ENCODE assay signal across 9 cellular contexts in the genomic region with DNA sequence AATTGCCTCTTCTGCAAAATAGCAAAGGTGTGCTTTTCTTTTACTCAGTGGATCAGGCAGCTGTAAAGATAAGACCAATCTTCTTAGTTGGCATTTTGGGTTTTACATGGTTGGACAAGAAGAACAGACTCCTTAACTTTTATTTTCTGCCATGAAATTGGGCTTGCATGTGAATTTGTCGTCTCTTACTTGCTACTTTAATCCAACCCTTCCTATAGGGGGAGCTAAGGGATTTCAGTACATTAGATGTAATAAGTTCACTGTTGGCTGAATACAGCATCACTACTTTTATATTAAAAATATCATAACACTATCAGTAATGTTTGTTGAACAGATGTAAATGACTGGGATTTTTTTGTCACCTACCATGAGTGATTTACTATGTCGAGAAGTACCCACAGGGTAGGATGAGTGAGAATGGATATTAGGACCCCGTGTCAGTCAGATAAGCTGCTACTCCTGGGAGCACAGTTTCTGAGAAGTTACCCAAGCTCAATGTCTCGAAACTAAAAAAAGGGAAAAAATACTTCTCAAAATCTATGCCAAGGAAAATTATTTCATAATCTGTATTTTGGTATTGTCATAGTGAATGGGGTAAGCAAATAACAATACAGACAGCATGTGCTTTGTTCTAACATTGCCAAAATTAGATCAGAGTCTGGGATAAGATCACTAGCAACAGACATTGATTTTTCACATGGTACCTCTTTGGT.
DNase-seq lines count a peak whose midpoint lies in the region; ATAC-seq, FAIRE-seq and TF ChIP-seq lines count a peak whose summit lies in the region.
"Had no signal": no experiment of that assay in that cellular context is flagged by ENCODE, and none has a peak within 500 bp of the region (broad histone marks: within the 10 kb centered on the region; RNA-seq: fewer than 3 reads in every experiment).

No MANE protein-coding gene starts in this region.

- H3K36me3 ChIP-seq in GM06990 (ENCODE audit: control insufficient read depth, insufficient read depth, low read length), result no peaks in the 10 kb centered on the region
- H3K36me3 ChIP-seq in H1 (ENCODE audit: control insufficient read depth in 2 of 4, insufficient read depth in 4 of 4, low read length in 3 of 4), result no peaks in the 10 kb centered on the region
- no peaks in the 10 kb centered on the region for H3K36me3 ChIP-seq in neural progenitor cell
- no peaks in the 10 kb centered on the region for H3K36me3 ChIP-seq in ascending aorta

- H2AFZ ChIP-seq in H1 (ENCODE audit: low read length) (0 out of 2 replicates have a peak overlapping the region, but pooled peaks have one; percentile 47), neural progenitor cell (replicated peaks) (no peak overlapping the region)

- H2BK15ac ChIP-seq in H1 (ENCODE audit: low read length), result no peak overlapping the region

- no peak overlapping the region for H3K27ac Mint-ChIP-seq in neural progenitor cell
- H3K27ac Mint-ChIP-seq: nephron had no signal

- H3K4me2 ChIP-seq in H1 (ENCODE audit: insufficient read depth in 1 of 2, low read depth in 2 of 2, low read length in 2 of 2) (no peak overlapping the region), neural progenitor cell (no peak overlapping the region)

- no peak overlapping the region for H3K18ac ChIP-seq in H1 (ENCODE audit: extremely low read depth, low read length)

- WGBS in H1 (ENCODE audit: extremely low coverage in 1 of 2, insufficient coverage in 1 of 2, insufficient read length in 1 of 2, insufficient replicate concordance in 2 of 2, low coverage in 1 of 2, low lambda C conversion rate in 2 of 2, missing lambda C conversion rate in 1 of 2), 2 experiments, result 77% methylated on average over 4 of the region's 4 CpGs; no CpG with 5 or more reads in 1 of the 2 experiments

- peak; percentile 51 to 55 for TF ChIP-seq RAD21 in H1 (IDR thresholded peaks at IDR 0.05 in 1 of 2, conservative IDR thresholded peaks at IDR 0.05 in 1 of 2; ENCODE audit: low read depth in 2 of 2, low read length in 2 of 2)

- H3K4me3 ChIP-seq in GM06990 (replicated peaks; ENCODE audit: low read depth, low read length) (no peak overlapping the region), H1 (ENCODE audit: extremely low read depth in 1 of 4, insufficient read depth in 2 of 4, low read depth in 3 of 4, low read length in 4 of 4) (no peak overlapping the region), neural progenitor cell (no peak overlapping the region), ascending aorta (no peak overlapping the region)

- H4K20me1 ChIP-seq in H1 (replicated peaks in 1 of 2; ENCODE audit: control insufficient read depth in 1 of 2, insufficient read depth in 2 of 2, low read length in 2 of 2), result no peaks in the 10 kb centered on the region
- no peaks in the 10 kb centered on the region for H4K20me1 ChIP-seq in neural progenitor cell (ENCODE audit: low read depth)

- FAIRE-seq in H1 (lab: Jason Lieb, UNC), result no peak

- no peak overlapping the region for H3K4me3 Mint-ChIP-seq in neural progenitor cell
- H3K4me3 Mint-ChIP-seq: nephron had no signal

- H3K23me2 ChIP-seq in H1 (ENCODE audit: low read depth, low read length), result no peaks in the 10 kb centered on the region

- ATAC-seq in omental fat pad (ENCODE audit: low FRiP score), result no peak

- H3K23ac ChIP-seq in H1 (ENCODE audit: insufficient read length), result no peak overlapping the region

- H3K27ac ChIP-seq in H1 (ENCODE audit: low read depth, low read length) (no peak overlapping the region), neural progenitor cell (no peak overlapping the region), ascending aorta (no peak overlapping the region)

- H2AK5ac ChIP-seq in H1 (ENCODE audit: low read depth, low read length), result no peak overlapping the region

- CTCF ChIA-PET in H1 (lab: Charles Lee; ENCODE audit: partially characterized antibody), result interaction anchor here (0.6 to 3.4 kb wide), 29 partner anchors 10 to 630 kb away, joined by 3 to 17 read pairs (median 3); partner anchors contain the start of gene AHR

- H2BK5ac ChIP-seq in H1 (ENCODE audit: low read depth, low read length), result no peak overlapping the region

- H3K9me3 ChIP-seq in H1 (ENCODE audit: insufficient read depth in 2 of 2, low read depth in 1 of 2, low read length in 1 of 2), result no peaks in the 10 kb centered on the region
- no peaks in the 10 kb centered on the region for H3K9me3 ChIP-seq in neural progenitor cell (ENCODE audit: low read depth)
- no peaks in the 10 kb centered on the region for H3K9me3 ChIP-seq in ascending aorta

- H3F3A ChIP-seq in neural progenitor cell (ENCODE audit: low read depth), result no peaks in the 10 kb centered on the region

- H3K4me1 Mint-ChIP-seq in neural progenitor cell, result no peaks in the 10 kb centered on the region
- H3K4me1 Mint-ChIP-seq: nephron had no signal

- no peak overlapping the region for H4K8ac ChIP-seq in H1 (ENCODE audit: extremely low read depth, insufficient read depth, low read length)

- in situ Hi-C loops in G401 (cut with HindIII; ENCODE audit: low sequenced_read_pairs), result no loop called here

- H2BK20ac ChIP-seq in H1 (ENCODE audit: low read length), result no peak overlapping the region

- no peak overlapping the region for H2BK120ac ChIP-seq in H1 (replicated peaks; ENCODE audit: low read depth, low read length)

- no peak overlapping the region for H3K4ac ChIP-seq in H1 (replicated peaks; ENCODE audit: insufficient read length, low read depth, low read length)

- H3K79me1 ChIP-seq in H1 (ENCODE audit: low read depth, low read length), result no peaks in the 10 kb centered on the region

- intact Hi-C loops in ascending aorta (cut with DNase I), result no loop called here

- H3K56ac ChIP-seq in H1 (replicated peaks; ENCODE audit: insufficient read length, low read depth, low read length), result no peak overlapping the region

- TF ChIP-seq POLR2A in H1 (IDR thresholded peaks at IDR 0.05; ENCODE audit: control extremely low read depth in 1 of 2, low read depth in 2 of 2, low read length in 2 of 2), result no peak

- H4K91ac ChIP-seq in H1 (replicated peaks; ENCODE audit: insufficient read length, low read length), result no peak overlapping the region

- H3K14ac ChIP-seq in H1 (ENCODE audit: insufficient read length), result no peak overlapping the region

- H3K27me3 Mint-ChIP-seq in neural progenitor cell (ENCODE audit: insufficient read depth, low read depth), result peaks cover 2% of the 10 kb centered on the region

- peaks cover 2% of the 10 kb centered on the region for H3K36me3 Mint-ChIP-seq in neural progenitor cell

- peaks cover 5% of the 10 kb centered on the region for H3K9me3 Mint-ChIP-seq in neural progenitor cell

- no peaks in the 10 kb centered on the region for H3K27me3 ChIP-seq in GM06990 (replicated peaks; ENCODE audit: control insufficient read depth, insufficient read depth, low read length)
- no peaks in the 10 kb centered on the region for H3K27me3 ChIP-seq in H1 (replicated peaks in 1 of 4; ENCODE audit: control insufficient read depth in 3 of 4, extremely low read depth in 1 of 4, insufficient read depth in 3 of 4, low read length in 3 of 4)
- no peaks in the 10 kb centered on the region for H3K27me3 ChIP-seq in neural progenitor cell
- no peaks in the 10 kb centered on the region for H3K27me3 ChIP-seq in ascending aorta

- POLR2A ChIA-PET in H1 (lab: Charles Lee; ENCODE audit: partially characterized antibody), result interaction anchor here (1.0 kb wide), 1 partner anchor 289 kb away, joined by 3 read pairs; the partner anchor contains the start of gene AHR

- H4K5ac ChIP-seq in H1 (ENCODE audit: insufficient read length, low read depth, low read length), result no peak overlapping the region

- H2BK12ac ChIP-seq in H1 (ENCODE audit: low read depth, low read length), result no peak overlapping the region

- no peaks in the 10 kb centered on the region for H3K4me1 ChIP-seq in H1 (replicated peaks in 1 of 4; ENCODE audit: control insufficient read depth in 3 of 4, insufficient read depth in 4 of 4, low read length in 3 of 4)
- no peaks in the 10 kb centered on the region for H3K4me1 ChIP-seq in neural progenitor cell
- no peaks in the 10 kb centered on the region for H3K4me1 ChIP-seq in ascending aorta

- DNase-seq in GM06990 (ENCODE audit: extremely low read depth, insufficient read length), result peak; percentile 15
- peak; percentile 68 for DNase-seq in MV-4-11 (lab: John Stamatoyannopoulos, UW)
- DNase-seq in H1 (ENCODE audit: low read depth in 1 of 2, low spot score in 2 of 2), result no peak
- DNase-seq in neural progenitor cell (ENCODE audit: low spot score), result no peak
- no peak for DNase-seq in NCI-H2081 treated with DMSO at 0.1 percent for 48 hours (lab: John Stamatoyannopoulos, UW)
- no peak for DNase-seq in ascending aorta (ENCODE audit: low spot score in 2 of 2)
- no peak for DNase-seq in omental fat pad (ENCODE audit: low spot score)
- DNase-seq in G401 (ENCODE audit: low spot score), result no peak

- H3K9ac ChIP-seq in H1 (replicated peaks in 1 of 4; ENCODE audit: extremely low read depth in 1 of 4, low read depth in 3 of 4, low read length in 3 of 4) (no peak overlapping the region), neural progenitor cell (no peak overlapping the region)

- H3K79me2 ChIP-seq in H1 (ENCODE audit: control insufficient read depth in 1 of 2, insufficient read depth in 2 of 2, low read length in 2 of 2) (no peaks in the 10 kb centered on the region), neural progenitor cell (ENCODE audit: low read depth) (no peaks in the 10 kb centered on the region)

- no peak for TF ChIP-seq EP300 in H1 (IDR thresholded peaks at IDR 0.05; ENCODE audit: borderline replicate concordance in 1 of 2, low read depth in 2 of 2, low read length in 2 of 2)

- TF ChIP-seq CTCF in GM06990 (IDR thresholded peaks at IDR 0.05; ENCODE audit: insufficient read depth, low read length, poor library complexity, severe bottlenecking), result peak; percentile 55
- TF ChIP-seq CTCF in H1 (IDR thresholded peaks at IDR 0.05; ENCODE audit: control extremely low read depth in 1 of 3, insufficient read depth in 1 of 3, low read depth in 1 of 3, low read length in 3 of 3), result peak in 1 of 3 experiments; percentile 53; a peak in 1 of 4 replicates
- TF ChIP-seq CTCF in neural progenitor cell (IDR thresholded peaks at IDR 0.05), result peak; percentile 42
- no peak for TF ChIP-seq CTCF in ascending aorta (IDR thresholded peaks at IDR 0.05)
- TF ChIP-seq CTCF in omental fat pad (IDR thresholded peaks at IDR 0.05), result no peak

TF ChIP-seq in H1, 55 proteins besides CTCF, POLR2A, EP300 and RAD21:
- TF ChIP-seq PHF8 (conservative IDR thresholded peaks at IDR 0.05; ENCODE audit: low read depth, low read length), result no peak
- TF ChIP-seq TAF1 (IDR thresholded peaks at IDR 0.05; ENCODE audit: low read depth, low read length), result no peak
- no peak for TF ChIP-seq SAP30 (IDR thresholded peaks at IDR 0.05; ENCODE audit: insufficient read depth, insufficient replicate concordance, low read length)
- no peak for TF ChIP-seq KDM4A (IDR thresholded peaks at IDR 0.05; ENCODE audit: low read depth, low read length, severe bottlenecking)

Comparison
In these comparisons a context has a peak if more than half of its experiments do, and no peak if none do; other contexts are left out.
1. DNase-seq: peak in GM06990 (single experiment) and MV-4-11 (single experiment); none in H1 (0 of 2), neural progenitor cell (single experiment), NCI-H2081 treated with DMSO at 0.1 percent for 48 hours (single experiment), ascending aorta (0 of 2), omental fat pad (single experiment) and G401 (single experiment).
2. CTCF ChIP-seq: peak in GM06990 (single experiment) and neural progenitor cell (single experiment); none in ascending aorta (0 of 3) and omental fat pad (0 of 3).